2 cellular contexts compared by ENCODE assay signal in the genomic region with DNA sequence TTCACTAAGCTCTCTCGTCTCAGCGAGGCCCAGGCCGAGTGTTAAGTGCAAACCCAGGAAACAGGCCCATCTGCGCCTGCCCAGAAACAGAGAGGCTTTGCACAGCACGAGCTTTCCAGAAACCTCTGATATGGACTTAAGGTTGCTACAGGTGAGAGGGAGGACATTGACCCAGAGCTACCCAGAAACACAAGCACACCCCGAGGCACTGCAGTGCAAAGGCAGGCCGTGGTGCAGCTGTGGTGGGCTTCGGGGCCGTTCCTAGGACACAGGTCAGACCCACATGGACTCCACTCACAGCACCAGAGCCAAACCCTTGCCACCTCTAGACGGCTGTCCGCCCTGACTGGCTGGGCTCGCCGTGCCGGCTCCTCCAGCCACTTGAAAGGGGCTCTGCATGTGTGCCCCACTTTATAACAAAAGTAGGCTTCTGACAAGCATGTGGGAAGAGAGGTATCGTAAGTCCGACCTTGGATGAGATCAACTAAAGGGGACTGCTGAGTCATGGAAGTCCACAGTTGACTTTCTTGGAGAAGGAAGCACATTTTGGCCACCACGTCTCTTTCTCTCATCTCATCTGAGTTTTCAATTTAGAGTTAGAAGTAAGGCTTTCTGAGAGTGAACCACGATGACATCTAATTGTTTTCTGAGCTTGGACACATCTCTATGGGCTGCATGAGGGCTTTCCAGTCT.
TF ChIP-seq lines count a peak whose summit lies in the region.

No MANE protein-coding gene starts in this region.

TF ChIP-seq in SK-N-SH, 30 proteins besides CTCF, POLR2A, EP300 and RAD21:
- TF ChIP-seq POLR2AphosphoS5 (IDR thresholded peaks at IDR 0.05; ENCODE audit: low read depth, low read length) (no peak), MEF2A (IDR thresholded peaks at IDR 0.05; ENCODE audit: borderline replicate concordance, low read depth) (no peak), GATA2 (CRISPR knock-in tag; IDR thresholded peaks at IDR 0.05) (no peak), RFX5 (IDR thresholded peaks at IDR 0.05; ENCODE audit: low read length) (no peak), SMC3 (IDR thresholded peaks at IDR 0.05; ENCODE audit: low read depth, low read length) (no peak), TCF12 (IDR thresholded peaks at IDR 0.05) (no peak), JUND (IDR thresholded peaks at IDR 0.05) (no peak), NFIC (IDR thresholded peaks at IDR 0.05; ENCODE audit: borderline replicate concordance) (no peak)
- TF ChIP-seq, protein P1, sequence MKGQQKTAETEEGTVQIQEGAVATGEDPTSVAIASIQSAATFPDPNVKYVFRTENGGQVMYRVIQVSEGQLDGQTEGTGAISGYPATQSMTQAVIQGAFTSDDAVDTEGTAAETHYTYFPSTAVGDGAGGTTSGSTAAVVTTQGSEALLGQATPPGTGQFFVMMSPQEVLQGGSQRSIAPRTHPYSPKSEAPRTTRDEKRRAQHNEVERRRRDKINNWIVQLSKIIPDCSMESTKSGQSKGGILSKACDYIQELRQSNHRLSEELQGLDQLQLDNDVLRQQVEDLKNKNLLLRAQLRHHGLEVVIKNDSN (IDR thresholded peaks at IDR 0.05; ENCODE audit: borderline replicate concordance, low read depth), result no peak

TF ChIP-seq in SK-N-SH treated with all-trans-retinoic acid at 6 μM for 48 hours, 23 proteins besides CTCF, POLR2A, EP300 and RAD21:
- TF ChIP-seq, protein P2, sequence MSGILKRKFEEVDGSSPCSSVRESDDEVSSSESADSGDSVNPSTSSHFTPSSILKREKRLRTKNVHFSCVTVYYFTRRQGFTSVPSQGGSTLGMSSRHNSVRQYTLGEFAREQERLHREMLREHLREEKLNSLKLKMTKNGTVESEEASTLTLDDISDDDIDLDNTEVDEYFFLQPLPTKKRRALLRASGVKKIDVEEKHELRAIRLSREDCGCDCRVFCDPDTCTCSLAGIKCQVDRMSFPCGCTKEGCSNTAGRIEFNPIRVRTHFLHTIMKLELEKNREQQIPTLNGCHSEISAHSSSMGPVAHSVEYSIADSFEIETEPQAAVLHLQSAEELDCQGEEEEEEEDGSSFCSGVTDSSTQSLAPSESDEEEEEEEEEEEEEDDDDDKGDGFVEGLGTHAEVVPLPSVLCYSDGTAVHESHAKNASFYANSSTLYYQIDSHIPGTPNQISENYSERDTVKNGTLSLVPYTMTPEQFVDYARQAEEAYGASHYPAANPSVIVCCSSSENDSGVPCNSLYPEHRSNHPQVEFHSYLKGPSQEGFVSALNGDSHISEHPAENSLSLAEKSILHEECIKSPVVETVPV (CRISPR knock-in tag; IDR thresholded peaks at IDR 0.05), result no peak
- TF ChIP-seq ZNF8 (CRISPR knock-in tag; IDR thresholded peaks at IDR 0.05), result no peak
- no peak for TF ChIP-seq ESRRG (CRISPR knock-in tag; IDR thresholded peaks at IDR 0.05)
- TF ChIP-seq ZFP3 (CRISPR knock-in tag; IDR thresholded peaks at IDR 0.05), result no peak
- TF ChIP-seq ZNF565 (CRISPR knock-in tag; conservative IDR thresholded peaks at IDR 0.05; ENCODE audit: low read depth), result no peak
- TF ChIP-seq ZFP30 (CRISPR knock-in tag; IDR thresholded peaks at IDR 0.05), result no peak
- TF ChIP-seq BACH2 (CRISPR knock-in tag; IDR thresholded peaks at IDR 0.05; ENCODE audit: borderline replicate concordance), result no peak
- TF ChIP-seq RARB (CRISPR knock-in tag; IDR thresholded peaks at IDR 0.05), result no peak
- TF ChIP-seq ISL1 (CRISPR knock-in tag; IDR thresholded peaks at IDR 0.05), result no peak
- TF ChIP-seq ZC3H10 (CRISPR knock-in tag; IDR thresholded peaks at IDR 0.05), result no peak
- no peak for TF ChIP-seq OSR1 (CRISPR knock-in tag; IDR thresholded peaks at IDR 0.05)
- TF ChIP-seq CSDC2 (CRISPR knock-in tag; IDR thresholded peaks at IDR 0.05), result no peak
- no peak for TF ChIP-seq ARNTL (CRISPR knock-in tag; IDR thresholded peaks at IDR 0.05; ENCODE audit: borderline replicate concordance, low read depth)
- TF ChIP-seq, protein P3, sequence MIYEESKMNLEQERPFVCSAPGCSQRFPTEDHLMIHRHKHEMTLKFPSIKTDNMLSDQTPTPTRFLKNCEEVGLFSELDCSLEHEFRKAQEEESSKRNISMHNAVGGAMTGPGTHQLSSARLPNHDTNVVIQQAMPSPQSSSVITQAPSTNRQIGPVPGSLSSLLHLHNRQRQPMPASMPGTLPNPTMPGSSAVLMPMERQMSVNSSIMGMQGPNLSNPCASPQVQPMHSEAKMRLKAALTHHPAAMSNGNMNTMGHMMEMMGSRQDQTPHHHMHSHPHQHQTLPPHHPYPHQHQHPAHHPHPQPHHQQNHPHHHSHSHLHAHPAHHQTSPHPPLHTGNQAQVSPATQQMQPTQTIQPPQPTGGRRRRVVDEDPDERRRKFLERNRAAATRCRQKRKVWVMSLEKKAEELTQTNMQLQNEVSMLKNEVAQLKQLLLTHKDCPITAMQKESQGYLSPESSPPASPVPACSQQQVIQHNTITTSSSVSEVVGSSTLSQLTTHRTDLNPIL (CRISPR knock-in tag; IDR thresholded peaks at IDR 0.05; ENCODE audit: low read depth), result no peak
